Comparison of ENCODE assay signal across 2 cellular contexts in the genomic region with DNA sequence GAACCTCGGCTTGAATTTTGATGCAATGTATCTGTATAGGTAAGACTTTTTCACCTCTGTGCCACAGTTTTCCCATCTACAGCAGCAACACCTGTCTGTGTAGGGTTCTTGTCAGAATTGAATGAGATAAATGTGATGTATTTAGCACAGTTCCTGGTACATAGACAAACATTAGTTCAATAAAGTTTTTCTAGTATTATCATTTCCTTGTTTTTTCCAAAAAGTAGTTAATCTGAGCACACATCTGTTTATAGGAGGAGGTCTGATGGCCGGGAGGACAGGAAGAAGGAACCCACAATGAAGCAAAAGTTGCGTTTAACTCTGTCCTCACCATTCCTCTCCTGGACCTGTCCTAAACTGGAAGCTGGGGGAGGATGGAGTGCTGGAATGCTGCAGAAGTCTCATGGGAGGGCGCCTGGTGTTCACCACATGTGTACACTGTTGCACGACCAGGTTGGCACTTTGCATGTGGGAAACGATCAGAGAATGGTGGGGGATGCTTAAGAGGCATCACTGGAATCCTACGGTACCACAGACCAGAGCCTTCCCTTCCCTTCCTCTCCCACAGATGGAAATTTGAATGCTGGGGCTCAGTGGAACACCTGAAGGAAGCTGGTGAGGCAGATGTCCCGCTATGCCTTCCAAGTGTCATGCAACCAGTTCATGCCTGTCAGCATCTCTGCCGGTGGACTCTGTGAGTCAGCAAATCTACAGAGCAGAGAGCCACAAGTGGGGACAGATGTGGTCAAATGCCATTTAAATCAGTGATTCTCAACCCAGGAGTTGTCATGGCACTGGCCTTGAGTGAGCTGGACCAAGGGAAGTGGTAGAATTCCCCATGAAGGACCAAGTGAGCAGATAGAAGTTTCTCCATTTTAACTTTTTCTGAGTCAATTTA.
TF ChIP-seq lines count a peak whose summit lies in the region.

No MANE protein-coding gene starts in this region.

TF ChIP-seq in IMR-90, 13 proteins besides CTCF, POLR2A, EP300 and RAD21 (continued from another document):
- TF ChIP-seq MAFK (IDR thresholded peaks at IDR 0.05; ENCODE audit: low read depth, low read length), result 0 out of 2 replicates have a peak, but pooled peaks have one; percentile 11
TF ChIP-seq in IMR-90: peak in this region for 1.

TF ChIP-seq in WTC11, 78 proteins besides CTCF, POLR2A, EP300 and RAD21 (continued from another document):
- TF ChIP-seq NR2C2 (CRISPR knock-in tag; IDR thresholded peaks at IDR 0.05) (no peak), NFATC4 (CRISPR knock-in tag; IDR thresholded peaks at IDR 0.05) (no peak), IRF2 (CRISPR knock-in tag; IDR thresholded peaks at IDR 0.05; ENCODE audit: borderline replicate concordance, low read depth) (no peak), SMAD3 (CRISPR knock-in tag; IDR thresholded peaks at IDR 0.05; ENCODE audit: borderline replicate concordance) (no peak), ZNF219 (CRISPR knock-in tag; IDR thresholded peaks at IDR 0.05; ENCODE audit: borderline replicate concordance) (no peak), JUN (CRISPR knock-in tag; IDR thresholded peaks at IDR 0.05) (no peak), ZNF671 (CRISPR knock-in tag; IDR thresholded peaks at IDR 0.05) (no peak), SP1 (CRISPR knock-in tag; conservative IDR thresholded peaks at IDR 0.05) (no peak), GABPB1 (CRISPR knock-in tag; IDR thresholded peaks at IDR 0.05) (no peak)
- TF ChIP-seq, protein P1, sequence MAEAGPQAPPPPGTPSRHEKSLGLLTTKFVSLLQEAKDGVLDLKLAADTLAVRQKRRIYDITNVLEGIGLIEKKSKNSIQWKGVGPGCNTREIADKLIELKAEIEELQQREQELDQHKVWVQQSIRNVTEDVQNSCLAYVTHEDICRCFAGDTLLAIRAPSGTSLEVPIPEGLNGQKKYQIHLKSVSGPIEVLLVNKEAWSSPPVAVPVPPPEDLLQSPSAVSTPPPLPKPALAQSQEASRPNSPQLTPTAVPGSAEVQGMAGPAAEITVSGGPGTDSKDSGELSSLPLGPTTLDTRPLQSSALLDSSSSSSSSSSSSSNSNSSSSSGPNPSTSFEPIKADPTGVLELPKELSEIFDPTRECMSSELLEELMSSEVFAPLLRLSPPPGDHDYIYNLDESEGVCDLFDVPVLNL (CRISPR knock-in tag; IDR thresholded peaks at IDR 0.05; ENCODE audit: borderline replicate concordance, low read depth), result no peak
- TF ChIP-seq, protein P2, sequence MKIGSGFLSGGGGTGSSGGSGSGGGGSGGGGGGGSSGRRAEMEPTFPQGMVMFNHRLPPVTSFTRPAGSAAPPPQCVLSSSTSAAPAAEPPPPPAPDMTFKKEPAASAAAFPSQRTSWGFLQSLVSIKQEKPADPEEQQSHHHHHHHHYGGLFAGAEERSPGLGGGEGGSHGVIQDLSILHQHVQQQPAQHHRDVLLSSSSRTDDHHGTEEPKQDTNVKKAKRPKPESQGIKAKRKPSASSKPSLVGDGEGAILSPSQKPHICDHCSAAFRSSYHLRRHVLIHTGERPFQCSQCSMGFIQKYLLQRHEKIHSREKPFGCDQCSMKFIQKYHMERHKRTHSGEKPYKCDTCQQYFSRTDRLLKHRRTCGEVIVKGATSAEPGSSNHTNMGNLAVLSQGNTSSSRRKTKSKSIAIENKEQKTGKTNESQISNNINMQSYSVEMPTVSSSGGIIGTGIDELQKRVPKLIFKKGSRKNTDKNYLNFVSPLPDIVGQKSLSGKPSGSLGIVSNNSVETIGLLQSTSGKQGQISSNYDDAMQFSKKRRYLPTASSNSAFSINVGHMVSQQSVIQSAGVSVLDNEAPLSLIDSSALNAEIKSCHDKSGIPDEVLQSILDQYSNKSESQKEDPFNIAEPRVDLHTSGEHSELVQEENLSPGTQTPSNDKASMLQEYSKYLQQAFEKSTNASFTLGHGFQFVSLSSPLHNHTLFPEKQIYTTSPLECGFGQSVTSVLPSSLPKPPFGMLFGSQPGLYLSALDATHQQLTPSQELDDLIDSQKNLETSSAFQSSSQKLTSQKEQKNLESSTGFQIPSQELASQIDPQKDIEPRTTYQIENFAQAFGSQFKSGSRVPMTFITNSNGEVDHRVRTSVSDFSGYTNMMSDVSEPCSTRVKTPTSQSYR (CRISPR knock-in tag; IDR thresholded peaks at IDR 0.05), result no peak
- TF ChIP-seq, protein P3, sequence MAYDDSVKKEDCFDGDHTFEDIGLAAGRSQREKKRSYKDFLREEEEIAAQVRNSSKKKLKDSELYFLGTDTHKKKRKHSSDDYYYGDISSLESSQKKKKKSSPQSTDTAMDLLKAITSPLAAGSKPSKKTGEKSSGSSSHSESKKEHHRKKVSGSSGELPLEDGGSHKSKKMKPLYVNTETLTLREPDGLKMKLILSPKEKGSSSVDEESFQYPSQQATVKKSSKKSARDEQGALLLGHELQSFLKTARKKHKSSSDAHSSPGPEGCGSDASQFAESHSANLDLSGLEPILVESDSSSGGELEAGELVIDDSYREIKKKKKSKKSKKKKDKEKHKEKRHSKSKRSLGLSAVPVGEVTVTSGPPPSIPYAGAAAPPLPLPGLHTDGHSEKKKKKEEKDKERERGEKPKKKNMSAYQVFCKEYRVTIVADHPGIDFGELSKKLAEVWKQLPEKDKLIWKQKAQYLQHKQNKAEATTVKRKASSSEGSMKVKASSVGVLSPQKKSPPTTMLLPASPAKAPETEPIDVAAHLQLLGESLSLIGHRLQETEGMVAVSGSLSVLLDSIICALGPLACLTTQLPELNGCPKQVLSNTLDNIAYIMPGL (CRISPR knock-in tag; IDR thresholded peaks at IDR 0.05), result no peak
- TF ChIP-seq, protein P4, sequence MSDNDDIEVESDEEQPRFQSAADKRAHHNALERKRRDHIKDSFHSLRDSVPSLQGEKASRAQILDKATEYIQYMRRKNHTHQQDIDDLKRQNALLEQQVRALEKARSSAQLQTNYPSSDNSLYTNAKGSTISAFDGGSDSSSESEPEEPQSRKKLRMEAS (CRISPR knock-in tag; IDR thresholded peaks at IDR 0.05), result no peak
